In genomic region chr22:48379371-48379770, GRCh38 we compare ENCODE assay signal across 24 cellular contexts.
"Had no signal": no experiment of that assay in that cellular context is flagged by ENCODE, and none has a peak within 500 bp of the region (broad histone marks: within the 10 kb centered on the region; RNA-seq: fewer than 3 reads in every experiment).

No MANE protein-coding gene starts in this region.

- H3K4me3 Mint-ChIP-seq: activated naive CD8-positive, alpha-beta T cell treated with anti-CD3 and anti-CD28 coated beads, Interleukin-2, amount 50 U/mL, for 24 hours; T-helper 1 cell treated with Interleukin-12 subunit alpha and Interleukin-12 subunit beta and Interleukin-4 antibody, amounts not matched to agents 30 μg/mL and 1 μg/mL, for 36 hours had no signal

- H3K27ac Mint-ChIP-seq: activated naive CD4-positive, alpha-beta T cell treated with anti-CD3 and anti-CD28 coated beads, Interleukin-2, amount 50 U/mL, for 72 hours; activated naive CD8-positive, alpha-beta T cell treated with anti-CD3 and anti-CD28 coated beads, Interleukin-2, amount 50 U/mL, for 24 hours; T-helper 1 cell treated with Interleukin-12 subunit alpha and Interleukin-12 subunit beta and Interleukin-4 antibody, amounts not matched to agents 30 μg/mL and 1 μg/mL, for 36 hours had no signal

- H3K36me3 ChIP-seq: ascending aorta, MG63, Peyer's patch had no signal

- H3K4me1 ChIP-seq: ascending aorta, body of pancreas, Peyer's patch had no signal

- H3K27me3 ChIP-seq: ascending aorta, body of pancreas, MG63, Peyer's patch had no signal

- DNase-seq: activated CD4-positive, alpha-beta T cell treated with anti-CD3 and anti-CD28 coated beads for 48 hours; activated CD4-positive, alpha-beta T cell treated with anti-CD3 and anti-CD28 coated beads, Interleukin-2, amount 50 U/mL, for 48 hours; activated naive CD4-positive, alpha-beta T cell treated with Interleukin-2 at 50 U/mL for 16 hours; activated naive CD8-positive, alpha-beta T cell treated with anti-CD3 and anti-CD28 coated beads, Interleukin-2, amount 50 U/mL, for 24 hours; activated T-cell treated with anti-CD3 and anti-CD28 coated beads, Interleukin-2, amount 50 U/mL, for 1 hour; amniotic stem cell; body of pancreas; MG63; MV-4-11; NCI-H1092 treated with DMSO at 0.1 percent for 48 hours; NCI-H1417 treated with DMSO at 0.1 percent for 48 hours; NCI-H1694 treated with DMSO at 0.1 percent for 48 hours; NCI-H2029 treated with DMSO at 0.1 percent for 48 hours; NCI-H510A treated with DMSO at 0.1 percent for 48 hours; NCI-H69; NK-92 treated with Interleukin-12 subunit alpha and Interleukin-12 subunit beta, amount 100 ng/mL, for 24 hours; OCI-M1; SHP77 treated with DMSO at 0.1 percent for 48 hours had no signal

- H3K9me3 ChIP-seq: ascending aorta, body of pancreas, MG63 had no signal

- H3K4me3 ChIP-seq: ascending aorta, body of pancreas, MG63, Peyer's patch had no signal

- H3K36me3 Mint-ChIP-seq: activated naive CD4-positive, alpha-beta T cell treated with anti-CD3 and anti-CD28 coated beads, Interleukin-2, amount 50 U/mL, for 72 hours had no signal

- H3K4me1 Mint-ChIP-seq: activated naive CD8-positive, alpha-beta T cell treated with anti-CD3 and anti-CD28 coated beads, Interleukin-2, amount 50 U/mL, for 24 hours had no signal

- H3K27ac ChIP-seq: ascending aorta, body of pancreas, Peyer's patch, RWPE1 had no signal

- ATAC-seq: activated CD4-positive, CD25-positive, alpha-beta regulatory T cell treated with anti-CD3 and anti-CD28 coated beads, Interleukin-2, amount 50 U/mL, for 24 hours; activated naive CD4-positive, alpha-beta T cell treated with anti-CD3 and anti-CD28 coated beads, Interleukin-2, amount 50 U/mL, for 72 hours; activated naive CD8-positive, alpha-beta T cell treated with anti-CD3 and anti-CD28 coated beads, Interleukin-2, amount 50 U/mL, for 24 hours; body of pancreas had no signal
